In the genomic region with DNA sequence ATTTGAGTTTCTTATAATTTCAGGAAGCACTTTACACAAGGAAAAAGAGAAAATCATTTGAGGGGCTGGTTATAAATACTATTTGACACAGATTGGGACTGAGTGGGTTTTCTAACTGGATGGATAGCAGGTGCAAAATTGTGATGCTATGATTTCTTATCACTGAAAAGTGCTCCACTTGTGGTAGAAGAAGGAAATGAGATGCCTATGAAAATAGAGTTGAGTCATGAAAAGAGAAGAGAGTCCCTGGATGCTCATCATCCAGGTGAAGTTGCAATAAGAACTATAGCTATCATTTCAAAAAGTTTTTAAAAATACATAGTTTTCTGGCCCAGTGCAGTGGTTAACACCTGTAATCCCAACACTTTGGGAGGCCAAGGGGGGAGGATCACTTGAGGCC, we compare ENCODE assay signal across 16 cellular contexts. TPM values are rescaled to one million over a fixed set of nuclear protein-coding genes. Genes with fewer than 3 reads are reported as not detected.
A peak's percentile ranks its signal among the peaks of the same experiment; 100 is the strongest.
DNase-seq lines count a peak whose midpoint lies in the region; ATAC-seq and TF ChIP-seq lines count a peak whose summit lies in the region.
"Had no signal": no experiment of that assay in that cellular context is flagged by ENCODE, and none has a peak within 500 bp of the region (broad histone marks: within the 10 kb centered on the region; RNA-seq: fewer than 3 reads in every experiment).

No MANE protein-coding gene starts in this region.

- no peak overlapping the region for H3K27ac ChIP-seq in Panc1 (ENCODE audit: low read length)
- no peak overlapping the region for H3K27ac ChIP-seq in foreskin keratinocyte
- H3K27ac ChIP-seq: BLaER1 treated with 17β-estradiol and CSF1 and Interleukin-3, amounts not matched to agents 10 nM and 100 nM had no signal

- no peaks in the 10 kb centered on the region for H4K20me1 ChIP-seq in Loucy (ENCODE audit: insufficient read depth, low read length, poor library complexity, severe bottlenecking)
- H4K20me1 ChIP-seq: BLaER1 treated with 17β-estradiol and CSF1 and Interleukin-3, amounts not matched to agents 10 nM and 100 nM had no signal

- no peaks in the 10 kb centered on the region for H3F3A ChIP-seq in Loucy (ENCODE audit: low read depth)

- in situ Hi-C loops in Panc1 (cut with HindIII; ENCODE audit: low pct_unique_long_range_greater_than_20kb, low sequenced_read_pairs): no loop called here

- H2AFZ ChIP-seq in Loucy (ENCODE audit: low read length): no peak overlapping the region

- H3K36me3 ChIP-seq in Loucy (ENCODE audit: insufficient read depth, low read length): no peaks in the 10 kb centered on the region
- H3K36me3 ChIP-seq in Panc1 (ENCODE audit: control insufficient read depth, insufficient read depth, low read length): no peaks in the 10 kb centered on the region
- H3K36me3 ChIP-seq: BLaER1 treated with 17β-estradiol and CSF1 and Interleukin-3, amounts not matched to agents 10 nM and 100 nM; HAP-1 had no signal

- H3K4me3 ChIP-seq in Loucy (ENCODE audit: low read length, poor library complexity, severe bottlenecking): no peak overlapping the region
- no peak overlapping the region for H3K4me3 ChIP-seq in Panc1 (ENCODE audit: low read depth in 2 of 2, low read length in 2 of 2)
- H3K4me3 ChIP-seq: BLaER1 treated with 17β-estradiol and CSF1 and Interleukin-3, amounts not matched to agents 10 nM and 100 nM; HAP-1 had no signal

- CTCF ChIA-PET in Panc1 (lab: Charles Lee): no interaction called here

- H3K79me2 ChIP-seq in Loucy (ENCODE audit: insufficient read depth, low read length): no peaks in the 10 kb centered on the region

- no TSS peak for BruUV-seq in Panc1 (replicated peaks; lab: Mats Ljungman, UMichigan)

- no peaks in the 10 kb centered on the region for H3K9me2 ChIP-seq in Loucy (replicated peaks; ENCODE audit: low read depth, low read length)

- TF ChIP-seq CTCF in Loucy (conservative IDR thresholded peaks at IDR 0.05; ENCODE audit: low read length): peak; percentile 35; the same call in 1 of the 2 replicates
- TF ChIP-seq CTCF in Panc1 (IDR thresholded peaks at IDR 0.05): peak; percentile 19; the same call in 1 of the 2 replicates
- peak; percentile 35 for TF ChIP-seq CTCF in foreskin keratinocyte (conservative IDR thresholded peaks at IDR 0.05)

- no peak overlapping the region for H3K9ac ChIP-seq in Loucy (ENCODE audit: low read depth, low read length, poor library complexity, severe bottlenecking)
- H3K9ac ChIP-seq: BLaER1 treated with 17β-estradiol and CSF1 and Interleukin-3, amounts not matched to agents 10 nM and 100 nM had no signal

- H3K9me3 ChIP-seq in Loucy (ENCODE audit: insufficient read depth, low read depth, low read length): no peaks in the 10 kb centered on the region
- H3K9me3 ChIP-seq in Panc1 (ENCODE audit: control insufficient read depth, insufficient read depth, low read depth, low read length): no peaks in the 10 kb centered on the region
- H3K9me3 ChIP-seq: BLaER1 treated with 17β-estradiol and CSF1 and Interleukin-3, amounts not matched to agents 10 nM and 100 nM; HAP-1 had no signal

- no peak overlapping the region for H3K4me2 ChIP-seq in Loucy (ENCODE audit: low read depth, low read length, poor library complexity, severe bottlenecking)
- H3K4me2 ChIP-seq: BLaER1 treated with 17β-estradiol and CSF1 and Interleukin-3, amounts not matched to agents 10 nM and 100 nM had no signal

- no peaks in the 10 kb centered on the region for H3K27me3 ChIP-seq in Loucy (ENCODE audit: insufficient read depth, low read length, poor library complexity, severe bottlenecking)
- H3K27me3 ChIP-seq in Panc1 (ENCODE audit: control insufficient read depth, insufficient read depth, low read length): no peaks in the 10 kb centered on the region
- H3K27me3 ChIP-seq in foreskin keratinocyte: no peaks in the 10 kb centered on the region
- H3K27me3 ChIP-seq: BLaER1 treated with 17β-estradiol and CSF1 and Interleukin-3, amounts not matched to agents 10 nM and 100 nM had no signal

- DNase-seq in ELR (ENCODE audit: low read depth) (peak; percentile 16), Panc1 (ENCODE audit: low read depth, low spot score) (no peak), foreskin keratinocyte (no peak), NCI-H1694 (lab: John Stamatoyannopoulos, UW) (no peak)
- DNase-seq in effector CD4-positive, alpha-beta T cell: no peak
- DNase-seq: 8988T; Calu3; CD4-positive, CD25-positive, alpha-beta regulatory T cell; DMS 273 treated with DMSO at 0.1 percent for 48 hours; IMR-90; KG1 had no signal

- POLR2A ChIA-PET in Panc1 (lab: Charles Lee): no interaction called here

- ATAC-seq in Panc1 (no peak), foreskin keratinocyte (peak; percentile 50), GM21737 (IDR thresholded peaks at IDR 0.05; ENCODE audit: unreplicated experiment) (no peak), GM21786 (IDR thresholded peaks at IDR 0.05; ENCODE audit: unreplicated experiment) (no peak)

- intact Hi-C loops in Panc1 (cut with micrococcal nuclease; ENCODE audit: unreplicated experiment): no loop called here

- H3K4me1 ChIP-seq in Loucy (ENCODE audit: insufficient read depth, low read length, poor library complexity, severe bottlenecking) (peaks cover 4% of the 10 kb centered on the region), Panc1 (ENCODE audit: control insufficient read depth, insufficient read depth, low read length) (no peaks in the 10 kb centered on the region), foreskin keratinocyte (no peaks in the 10 kb centered on the region)
- H3K4me1 ChIP-seq: HAP-1 had no signal

RNA-seq across cellular contexts. Expression of gene NFE2L2, which starts 39.4 kb away (rescaled TPM):
- total RNA-seq in Panc1 (2021; ENCODE audit: unreplicated experiment): 104 TPM
- polyA plus RNA-seq in Panc1 (2012; ENCODE audit: insufficient read length): 58.2 TPM
- total RNA-seq in foreskin keratinocyte: 85.0 TPM in 2 replicates
- 47.1 and 59.4 TPM in 2 replicates for polyA plus RNA-seq in foreskin keratinocyte
